In genomic region chr18:48583568-48583967, GRCh38 we compare ENCODE assay signal across 14 cellular contexts. TPM values are rescaled to one million over a fixed set of nuclear protein-coding genes. Genes with fewer than 3 reads are reported as not detected.
DNase-seq lines count a peak whose midpoint lies in the region; ATAC-seq and TF ChIP-seq lines count a peak whose summit lies in the region.
"Had no signal": no experiment of that assay in that cellular context is flagged by ENCODE, and none has a peak within 500 bp of the region (broad histone marks: within the 10 kb centered on the region; RNA-seq: fewer than 3 reads in every experiment).

No MANE protein-coding gene starts in this region.

- intact Hi-C loops in body of pancreas (cut with DNase I): no loop called here
- intact Hi-C loops in aorta (cut with DNase I): no loop called here

- TF ChIP-seq CTCF in body of pancreas (IDR thresholded peaks at IDR 0.05): no peak
- no peak for TF ChIP-seq CTCF in GM10266 (IDR thresholded peaks at IDR 0.05; ENCODE audit: control insufficient read depth, insufficient read depth, low read depth, missing control alignments)

- H3K9me2 ChIP-seq in GM23248 (ENCODE audit: insufficient read depth): no peaks in the 10 kb centered on the region

- H3K27ac ChIP-seq in GM23248 (no peak overlapping the region), body of pancreas (no peak overlapping the region), aorta (ENCODE audit: low read depth in 1 of 2, low read length in 2 of 2) (peak overlapping the region in 1 of 2 donors; percentile 13)
- H3K27ac ChIP-seq: SJCRH30 had no signal

- H3K36me3 ChIP-seq in GM23248 (ENCODE audit: low read depth) (0 out of 2 replicates have a peak, but pooled peaks cover 2% of the 10 kb centered on the region), body of pancreas (replicated peaks in 1 of 2; ENCODE audit: insufficient read depth in 1 of 2, low read depth in 2 of 2) (no peaks in the 10 kb centered on the region), aorta (ENCODE audit: control insufficient read depth in 1 of 2, insufficient read depth in 2 of 2, low read length in 1 of 2) (no peaks in the 10 kb centered on the region)
- H3K36me3 ChIP-seq: SJCRH30 had no signal

- H3F3A ChIP-seq in GM23248 (ENCODE audit: insufficient read depth): no peaks in the 10 kb centered on the region

- peak; percentile 56 for ATAC-seq in body of pancreas
- ATAC-seq in aorta (ENCODE audit: low FRiP score): no peak
- ATAC-seq in GM18519 (IDR thresholded peaks at IDR 0.05; ENCODE audit: low FRiP score, unreplicated experiment): no peak
- ATAC-seq: HCT116, K562, Panc1 had no signal

- DNase-seq in GM23248 (peak; percentile 6), body of pancreas (peak; percentile 37 to 59 (median 46)), myocyte (ENCODE audit: low read depth) (peak; percentile 38), aorta (peak; percentile 26 to 57), GM10266 (ENCODE audit: extremely low spot score) (no peak)
- DNase-seq in activated effector memory CD4-positive, alpha-beta T cell treated with anti-CD3 and anti-CD28 coated beads, Interleukin-2, amount 50 U/mL, for 16 hours: no peak
- DNase-seq: DMS79, NCI-H1092 treated with DMSO at 0.1 percent for 48 hours, NCI-H2081, SJCRH30 had no signal

- H3K4me1 ChIP-seq in GM23248 (ENCODE audit: insufficient read depth): peaks cover 32% of the 10 kb centered on the region
- H3K4me1 ChIP-seq in body of pancreas: peaks cover 3% of the 10 kb centered on the region
- peaks cover 0 to 2% of the 10 kb centered on the region in 2 donors for H3K4me1 ChIP-seq in aorta (ENCODE audit: control insufficient read depth in 1 of 2, insufficient read depth in 2 of 2, low read length in 2 of 2)
- H3K4me1 ChIP-seq: SJCRH30 had no signal

- H2AFZ ChIP-seq in GM23248: no peak overlapping the region

- H3K9ac ChIP-seq in GM23248: no peak overlapping the region

- H3K4me3 ChIP-seq in GM23248 (no peak overlapping the region), body of pancreas (no peak overlapping the region), aorta (ENCODE audit: low read length in 2 of 2) (no peak overlapping the region)
- H3K4me3 ChIP-seq: K562, SJCRH30 had no signal

- TF ChIP-seq POLR2A in body of pancreas (IDR thresholded peaks at IDR 0.05): no peak

- H4K20me1 ChIP-seq in GM23248 (ENCODE audit: insufficient read depth): peaks cover 17% of the 10 kb centered on the region; the same call in 1 of the 2 replicates

- H3K79me2 ChIP-seq in GM23248 (ENCODE audit: insufficient read depth): peaks cover 100% of the 10 kb centered on the region

- no peaks in the 10 kb centered on the region for H3K27me3 ChIP-seq in GM23248 (replicated peaks; ENCODE audit: insufficient read depth)
- no peaks in the 10 kb centered on the region for H3K27me3 ChIP-seq in body of pancreas
- H3K27me3 ChIP-seq in aorta (ENCODE audit: control insufficient read depth in 1 of 2, insufficient read depth in 2 of 2, low read length in 1 of 2): no peaks in the 10 kb centered on the region
- H3K27me3 ChIP-seq: SJCRH30 had no signal

- WGBS in GM23248 (ENCODE audit: low coverage in 1 of 2, low lambda C conversion rate in 2 of 2, missing lambda C conversion rate in 2 of 2), 2 experiments: 57 to 60% methylated on average over 5 of the region's 5 CpGs
- 40 to 70% methylated on average over 5 of the region's 5 CpGs for WGBS in body of pancreas, 2 donors
- 42 to 46% methylated on average over 5 of the region's 5 CpGs for WGBS in aorta, 2 donors

- H3K4me2 ChIP-seq in GM23248 (ENCODE audit: unreplicated experiment): no peak overlapping the region

- in situ Hi-C loops in GM23248 (cut with MboI): no loop called here

- no peaks in the 10 kb centered on the region for H3K9me3 ChIP-seq in GM23248 (ENCODE audit: low read depth)
- H3K9me3 ChIP-seq in body of pancreas: no peaks in the 10 kb centered on the region
- no peaks in the 10 kb centered on the region for H3K9me3 ChIP-seq in aorta (ENCODE audit: control insufficient read depth, low read length)
- H3K9me3 ChIP-seq: SJCRH30 had no signal

RNA-seq across cellular contexts. Expression of gene CTIF, which starts 44.7 kb away (rescaled TPM):
- total RNA-seq in GM23248 (2014; rRNA removed; shearing (Covaris generic)): 46.8 and 49.2 TPM in 2 replicates
- polyA plus RNA-seq in GM23248 (2016; fragmentation: Nextera tagmentation; extraction: Ambion mirVana): 19.6 and 21.5 TPM in 2 replicates
- total RNA-seq in body of pancreas: 10 to 100 TPM; 18.7 to 24.4 TPM
- total RNA-seq in myocyte: 24.9 and 29.1 TPM in 2 replicates
- 148 TPM for polyA plus RNA-seq in myocyte (2012)
- total RNA-seq in aorta: 100 to 1,000 TPM in 1 of 2 donors, 10 to 100 TPM in 1; 87.1 to 113 TPM
- 10 to 100 TPM; 14.4 to 99.7 TPM for polyA plus RNA-seq in aorta

Comparison
In these comparisons a context has a peak if more than half of its experiments do, and no peak if none do; other contexts are left out.
1. DNase-seq: peak in GM23248 (single experiment), body of pancreas (4 of 4), myocyte (single experiment) and aorta (2 of 2); none in GM10266 (single experiment) and activated effector memory CD4-positive, alpha-beta T cell treated with anti-CD3 and anti-CD28 coated beads, Interleukin-2, amount 50 U/mL, for 16 hours (single experiment).